Comparison of ENCODE assay signal across 1 cellular context in genomic region chr18:4455113-4455811, GRCh38.
TF ChIP-seq lines count a peak whose summit lies in the region.

DLGAP1 (minus strand) TSS chr18:4455307.

TF ChIP-seq in SK-N-SH, 30 proteins besides CTCF, POLR2A, EP300 and RAD21 (continued from another document):
- TF ChIP-seq, protein P1, sequence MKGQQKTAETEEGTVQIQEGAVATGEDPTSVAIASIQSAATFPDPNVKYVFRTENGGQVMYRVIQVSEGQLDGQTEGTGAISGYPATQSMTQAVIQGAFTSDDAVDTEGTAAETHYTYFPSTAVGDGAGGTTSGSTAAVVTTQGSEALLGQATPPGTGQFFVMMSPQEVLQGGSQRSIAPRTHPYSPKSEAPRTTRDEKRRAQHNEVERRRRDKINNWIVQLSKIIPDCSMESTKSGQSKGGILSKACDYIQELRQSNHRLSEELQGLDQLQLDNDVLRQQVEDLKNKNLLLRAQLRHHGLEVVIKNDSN (IDR thresholded peaks at IDR 0.05; ENCODE audit: borderline replicate concordance, low read depth) = no peak
